ENCODE assay signal across 17 cellular contexts in genomic region chr15:47624503-47624902, GRCh38.
DNase-seq lines count a peak whose midpoint lies in the region; ATAC-seq and TF ChIP-seq lines count a peak whose summit lies in the region.
"Had no signal": no experiment of that assay in that cellular context is flagged by ENCODE, and none has a peak within 500 bp of the region (broad histone marks: within the 10 kb centered on the region; RNA-seq: fewer than 3 reads in every experiment).

No MANE protein-coding gene starts in this region.

- no peaks in the 10 kb centered on the region for H4K20me1 ChIP-seq in PC-3 (ENCODE audit: low read length)
- H4K20me1 ChIP-seq: BLaER1 had no signal

- no peak for TF ChIP-seq CTCF in PC-3 (conservative IDR thresholded peaks at IDR 0.05; ENCODE audit: low read depth, low read length)
- no peak for TF ChIP-seq CTCF in foreskin fibroblast (IDR thresholded peaks at IDR 0.05; ENCODE audit: low read depth, low read length)

- no peak overlapping the region for H2BK12ac ChIP-seq in mesenchymal stem cell (ENCODE audit: low read length in 2 of 2)

- H3K4me1 ChIP-seq in PC-3 (ENCODE audit: insufficient read depth, low read length) (peaks cover 18% of the 10 kb centered on the region), mesenchymal stem cell (ENCODE audit: control insufficient read depth, insufficient read depth, low read depth, low read length) (no peaks in the 10 kb centered on the region)
- H3K4me1 ChIP-seq: BE2C had no signal

- no peaks in the 10 kb centered on the region for H3K9me3 ChIP-seq in PC-3 (ENCODE audit: low read length)
- no peaks in the 10 kb centered on the region for H3K9me3 ChIP-seq in mesenchymal stem cell (ENCODE audit: control insufficient read depth, low read length)
- H3K9me3 ChIP-seq: BE2C, BLaER1 had no signal

- H3K14ac ChIP-seq in mesenchymal stem cell (ENCODE audit: low read length in 2 of 2): no peak overlapping the region

- no peak overlapping the region for H3K18ac ChIP-seq in mesenchymal stem cell (ENCODE audit: low read depth in 1 of 2, low read length in 2 of 2)

- H2BK120ac ChIP-seq in mesenchymal stem cell (ENCODE audit: low read depth, low read length): no peak overlapping the region

- no peak overlapping the region for H4K8ac ChIP-seq in mesenchymal stem cell (ENCODE audit: low read length)

- no peak overlapping the region for H3K4me2 ChIP-seq in PC-3 (ENCODE audit: low read length)
- H3K4me2 ChIP-seq in mesenchymal stem cell (ENCODE audit: low read length, poor library complexity, severe bottlenecking): no peak overlapping the region
- H3K4me2 ChIP-seq: BLaER1 had no signal

- H3K9ac ChIP-seq in PC-3 (ENCODE audit: low read length) (no peak overlapping the region), mesenchymal stem cell (ENCODE audit: low read length) (no peak overlapping the region)
- H3K9ac ChIP-seq: BLaER1 had no signal

- POLR2A ChIA-PET in PC-3 (lab: Charles Lee; ENCODE audit: unreplicated experiment): no interaction called here

- no peak overlapping the region for H2BK5ac ChIP-seq in mesenchymal stem cell (ENCODE audit: low read depth, low read length, poor library complexity, severe bottlenecking)

- no TSS peak for BruUV-seq in PC-3 (replicated peaks; lab: Mats Ljungman, UMichigan)

- ATAC-seq in PC-3 (no peak), HG02840 (IDR thresholded peaks at IDR 0.05; ENCODE audit: low FRiP score, unreplicated experiment) (no peak)

- H3K27ac ChIP-seq in PC-3 (ENCODE audit: low read length) (no peak overlapping the region), mesenchymal stem cell (ENCODE audit: low read length, poor library complexity, severe bottlenecking) (no peak overlapping the region)
- H3K27ac ChIP-seq: BLaER1 had no signal

- CTCF ChIA-PET in PC-3 (lab: Charles Lee): no interaction called here

- no peak overlapping the region for H4K91ac ChIP-seq in mesenchymal stem cell (ENCODE audit: low read length)

- H2BK15ac ChIP-seq in mesenchymal stem cell (ENCODE audit: low read depth, poor library complexity, severe bottlenecking): no peak overlapping the region

- no peaks in the 10 kb centered on the region for H3K36me3 ChIP-seq in PC-3 (ENCODE audit: low read depth, low read length)
- no peaks in the 10 kb centered on the region for H3K36me3 ChIP-seq in mesenchymal stem cell (ENCODE audit: control insufficient read depth in 1 of 2, insufficient read depth in 2 of 2, low read depth in 1 of 2, low read length in 2 of 2)
- H3K36me3 ChIP-seq: BE2C, BLaER1 had no signal

- no peak overlapping the region for H3K23ac ChIP-seq in mesenchymal stem cell (ENCODE audit: low read length in 2 of 2)

- H3K27me3 ChIP-seq in PC-3 (ENCODE audit: low read length) (no peaks in the 10 kb centered on the region), mesenchymal stem cell (ENCODE audit: control insufficient read depth in 1 of 2, insufficient read depth in 1 of 2, low read length in 2 of 2) (peaks cover 0 to 2% of the 10 kb centered on the region in 2 experiments)
- H3K27me3 ChIP-seq: BE2C, BLaER1 had no signal

- no peak overlapping the region for H3K4me3 ChIP-seq in PC-3 (ENCODE audit: low read length)
- no peak overlapping the region for H3K4me3 ChIP-seq in foreskin fibroblast (ENCODE audit: low read depth in 1 of 2, low read length in 2 of 2)
- no peak overlapping the region for H3K4me3 ChIP-seq in mesenchymal stem cell (ENCODE audit: insufficient read depth in 1 of 2, low read depth in 1 of 2, low read length in 2 of 2)
- H3K4me3 ChIP-seq: BLaER1 had no signal

- no peaks in the 10 kb centered on the region for H3F3A ChIP-seq in PC-3 (ENCODE audit: low read length, unreplicated experiment)

- no peak overlapping the region for H2AK5ac ChIP-seq in mesenchymal stem cell (ENCODE audit: low read length, severe bottlenecking)

- no peaks in the 10 kb centered on the region for H3K79me1 ChIP-seq in mesenchymal stem cell (replicated peaks; ENCODE audit: low read length, poor library complexity, severe bottlenecking)

- DNase-seq in PC-3 (peak; percentile 9), foreskin fibroblast (peak; percentile 5 to 6), mesenchymal stem cell (peak; percentile 35)
- DNase-seq in activated T-cell treated with anti-CD3 and anti-CD28 coated beads, Interleukin-2, amount 50 U/mL, for 1 hour: no peak
- DNase-seq: 8988T; ACHN; BE2C; C1 segment of cervical spinal cord; Calu3; CD4-positive, alpha-beta memory T cell; CD4-positive, CD25-positive, alpha-beta regulatory T cell; CD8-positive, alpha-beta memory T cell; COR-L47; DMS79 treated with DMSO at 0.1 percent for 48 hours; GF-D8 had no signal

- no peaks in the 10 kb centered on the region for H3K79me2 ChIP-seq in PC-3 (ENCODE audit: low read length)

- intact Hi-C loops in PC-3 (cut with micrococcal nuclease): no loop called here

- H2AFZ ChIP-seq in PC-3 (ENCODE audit: low read length): no peak overlapping the region
- no peak overlapping the region for H2AFZ ChIP-seq in mesenchymal stem cell (ENCODE audit: low read depth, low read length)

- no peak overlapping the region for H3K4ac ChIP-seq in mesenchymal stem cell (ENCODE audit: low read depth in 1 of 2, low read length in 2 of 2)

- no peaks in the 10 kb centered on the region for H3K9me2 ChIP-seq in PC-3 (replicated peaks; ENCODE audit: low read length)
